Comparison of ENCODE assay signal across 8 cellular contexts in the genomic region with DNA sequence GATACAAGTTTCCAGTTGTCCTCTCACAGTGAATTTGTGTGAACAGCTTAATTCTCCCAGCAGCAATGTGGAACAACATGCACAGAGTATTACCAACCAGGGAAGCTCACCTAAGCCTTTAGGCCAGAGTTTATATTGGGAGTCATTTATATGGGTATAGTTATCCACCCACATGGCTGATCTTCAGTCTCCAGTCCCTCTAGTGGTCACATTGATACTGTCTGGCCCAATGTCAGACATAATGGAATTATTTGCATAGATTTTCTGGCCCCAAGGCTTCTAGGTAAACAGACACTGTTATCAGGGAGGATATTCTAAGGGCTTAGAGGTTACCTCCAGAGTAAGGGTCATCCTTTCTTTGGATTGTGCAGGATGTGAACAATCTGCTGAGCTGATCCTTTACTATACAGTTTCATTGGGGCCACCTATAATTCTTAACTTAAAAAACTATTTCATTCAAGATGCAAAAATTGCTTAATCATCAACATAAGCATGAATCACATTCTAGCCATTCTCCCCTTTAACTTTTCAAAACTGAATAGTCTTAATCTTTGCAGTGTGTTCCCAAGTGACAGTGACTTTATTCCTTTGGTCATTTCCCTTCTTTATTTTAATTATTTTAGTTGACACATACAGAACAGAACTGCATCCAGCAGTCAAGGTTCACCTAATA.
A peak's percentile ranks its signal among the peaks of the same experiment; 100 is the strongest.
DNase-seq lines count a peak whose midpoint lies in the region; ATAC-seq and TF ChIP-seq lines count a peak whose summit lies in the region.

No MANE protein-coding gene starts in this region.

- ATAC-seq in heart left ventricle: peak in 1 of 4 donors; percentile 39
- no peak for ATAC-seq in thoracic aorta (ENCODE audit: insufficient number of reproducible peaks, low FRiP score, low read depth)
- ATAC-seq in HG02623 (IDR thresholded peaks at IDR 0.05; ENCODE audit: unreplicated experiment): no peak
- ATAC-seq in HG03025 (IDR thresholded peaks at IDR 0.05; ENCODE audit: low FRiP score, unreplicated experiment): no peak

- peaks cover 4% of the 10 kb centered on the region for H3K27me3 Mint-ChIP-seq in chondrocyte (ENCODE audit: low read depth)

- H3K4me1 ChIP-seq in heart left ventricle: no peaks in the 10 kb centered on the region
- no peaks in the 10 kb centered on the region for H3K4me1 ChIP-seq in right atrium auricular region
- H3K4me1 ChIP-seq in thoracic aorta (ENCODE audit: control insufficient read depth in 1 of 2, low read depth in 2 of 2): no peaks in the 10 kb centered on the region

- no peak overlapping the region for H3K4me3 ChIP-seq in heart left ventricle
- no peak overlapping the region for H3K4me3 ChIP-seq in right atrium auricular region
- no peak overlapping the region for H3K4me3 ChIP-seq in thoracic aorta

- H3K36me3 ChIP-seq in heart left ventricle (no peaks in the 10 kb centered on the region), right atrium auricular region (no peaks in the 10 kb centered on the region), thoracic aorta (no peaks in the 10 kb centered on the region)

- H3K27me3 ChIP-seq in heart left ventricle: no peaks in the 10 kb centered on the region
- no peaks in the 10 kb centered on the region for H3K27me3 ChIP-seq in right atrium auricular region
- no peaks in the 10 kb centered on the region for H3K27me3 ChIP-seq in thoracic aorta (replicated peaks; ENCODE audit: insufficient read depth)

- H3K27ac ChIP-seq in heart left ventricle (no peak overlapping the region), right atrium auricular region (no peak overlapping the region), thoracic aorta (no peak overlapping the region)

- H3K4me1 Mint-ChIP-seq in chondrocyte (ENCODE audit: low read depth): no peaks in the 10 kb centered on the region

- TF ChIP-seq POLR2A in heart left ventricle (IDR thresholded peaks at IDR 0.05): no peak

- H3K9me3 Mint-ChIP-seq in chondrocyte (ENCODE audit: low read depth): peaks cover 11% of the 10 kb centered on the region

- H3K36me3 Mint-ChIP-seq in chondrocyte (ENCODE audit: low read depth): peaks cover 1% of the 10 kb centered on the region

- H3K9me3 ChIP-seq in heart left ventricle (peaks cover 0 to 12% (median 0%) of the 10 kb centered on the region in 12 donors), right atrium auricular region (peaks cover 0 to 9% of the 10 kb centered on the region in 2 donors), thoracic aorta (no peaks in the 10 kb centered on the region)

- TF ChIP-seq CTCF in heart left ventricle (IDR thresholded peaks at IDR 0.05) (peak in 10 of 12 donors; percentile 21 to 45 (median 30)), right atrium auricular region (IDR thresholded peaks at IDR 0.05) (peak in 1 of 2 donors; percentile 50), chondrocyte (IDR thresholded peaks at IDR 0.05) (peak; percentile 74), thoracic aorta (IDR thresholded peaks at IDR 0.05) (peak; percentile 31)

- DNase-seq in heart left ventricle (no peak), right atrium auricular region (ENCODE audit: low spot score) (no peak), HT-29 (ENCODE audit: low spot score) (peak; percentile 37), chondrocyte (ENCODE audit: low spot score) (no peak), thoracic aorta (ENCODE audit: low spot score) (no peak)
- DNase-seq in activated CD8-positive, alpha-beta memory T cell treated with anti-CD3 and anti-CD28 coated beads, Interleukin-2, amount 50 U/mL, for 48 hours: no peak

- intact Hi-C loops in heart left ventricle (cut with DNase I): no loop called here

- no peak overlapping the region for H3K4me3 Mint-ChIP-seq in chondrocyte (ENCODE audit: unreplicated experiment)

- H3K27ac Mint-ChIP-seq in chondrocyte (ENCODE audit: unreplicated experiment): no peak overlapping the region
